In the genomic region with DNA sequence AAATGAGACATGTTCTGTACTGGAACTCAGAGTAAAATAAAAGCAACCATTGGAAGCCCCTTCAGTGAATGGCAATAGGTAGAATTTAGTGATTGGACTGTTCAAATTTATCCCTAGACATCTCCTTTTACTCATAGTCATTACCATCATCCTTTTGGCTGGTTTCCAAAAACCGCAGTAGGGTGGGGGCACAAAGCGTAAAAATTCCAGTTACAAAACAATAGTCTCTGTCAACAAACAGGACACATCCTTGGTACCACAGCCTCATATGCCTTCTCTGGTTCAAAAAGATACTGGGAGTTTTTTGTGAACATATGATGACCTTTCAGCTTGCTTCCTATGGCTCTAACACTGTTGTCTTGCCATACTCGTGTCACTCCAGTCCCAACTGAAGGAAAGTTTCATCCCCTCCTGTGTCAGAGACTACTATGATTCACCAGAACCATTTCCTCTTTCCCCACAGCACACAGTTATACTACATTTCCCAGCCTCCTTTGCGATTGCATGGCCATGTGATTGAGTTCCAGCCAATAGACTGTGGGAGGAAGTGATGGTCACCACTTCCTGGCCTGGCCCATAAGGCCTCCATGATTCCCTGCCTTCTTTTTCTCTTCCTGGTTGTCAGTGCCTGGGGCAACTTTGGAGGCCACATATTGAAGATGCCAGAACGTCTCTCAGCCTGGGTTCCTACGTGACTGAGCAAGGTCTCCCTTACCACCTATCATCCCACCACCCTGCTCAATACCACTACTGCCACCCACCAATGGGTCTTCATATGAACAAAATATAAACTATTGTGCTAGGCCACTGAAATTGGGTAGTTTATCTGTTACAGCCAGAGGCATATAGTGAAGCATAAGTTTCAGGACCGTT, we compare ENCODE assay signal across 8 cellular contexts.
A peak's percentile ranks its signal among the peaks of the same experiment; 100 is the strongest.
DNase-seq lines count a peak whose midpoint lies in the region; ATAC-seq, FAIRE-seq and TF ChIP-seq lines count a peak whose summit lies in the region.

No MANE protein-coding gene starts in this region.

- no peaks in the 10 kb centered on the region for H3K9me1 ChIP-seq in K562 (ENCODE audit: control insufficient read depth, insufficient read depth, low read length)

- CTCF ChIA-PET in K562 (lab: Yijun Ruan, JAX; ENCODE audit: low intra/inter-chr PET ratio) = no interaction called here

- no peak for TF ChIP-seq RAD21 in K562 (CRISPR knock-in tag; conservative IDR thresholded peaks at IDR 0.05 in 1 of 2, IDR thresholded peaks at IDR 0.05 in 1 of 2)

- no peak for TF ChIP-seq POLR2A in K562 (conservative IDR thresholded peaks at IDR 0.05)
- TF ChIP-seq POLR2A in gastroesophageal sphincter (IDR thresholded peaks at IDR 0.05) = no peak

- H3K79me2 ChIP-seq in K562 (ENCODE audit: control insufficient read depth, insufficient read depth, low read length) = no peaks in the 10 kb centered on the region

- ATAC-seq in HG02623 (IDR thresholded peaks at IDR 0.05; ENCODE audit: unreplicated experiment) (peak; percentile 89), K562 (peak; percentile 92), gastroesophageal sphincter (no peak)

- H3K4me1 ChIP-seq in K562 (replicated peaks in 1 of 2; ENCODE audit: control insufficient read depth in 2 of 2, insufficient read depth in 2 of 2, low read length in 2 of 2) (peaks cover 13 to 14% of the 10 kb centered on the region in 2 experiments; a peak in 4 of 5 replicates), gastroesophageal sphincter (no peaks in the 10 kb centered on the region)

- TF ChIP-seq EP300 in K562 (IDR thresholded peaks at IDR 0.05; ENCODE audit: low read length) (no peak), gastroesophageal sphincter (IDR thresholded peaks at IDR 0.05) (no peak)

- no peak overlapping the region for H3K9ac ChIP-seq in K562 (ENCODE audit: insufficient read depth in 1 of 2, low read depth in 2 of 2, low read length in 2 of 2)

- H2AFZ ChIP-seq in K562 (ENCODE audit: low read depth, low read length) = peak overlapping the region; percentile 95

- H3K27me3 ChIP-seq in K562 (ENCODE audit: control insufficient read depth in 2 of 2, insufficient read depth in 2 of 2, low read length in 2 of 2) (no peaks in the 10 kb centered on the region), dorsolateral prefrontal cortex (peaks cover 0 to 5% (median 0%) of the 10 kb centered on the region in 45 donors), gastroesophageal sphincter (no peaks in the 10 kb centered on the region)

- in situ Hi-C loops in K562 (cut with MboI) = no loop called here

- peak; percentile 89 for FAIRE-seq in K562 (lab: Jason Lieb, UNC)

- H4K20me1 ChIP-seq in K562 (replicated peaks; ENCODE audit: control insufficient read depth, insufficient read depth, low read length) = no peaks in the 10 kb centered on the region

- POLR2A ChIA-PET in K562 (lab: Yijun Ruan, JAX) = interaction anchor here (0.6 kb wide), 1 partner anchor 1439 kb away, joined by 3 read pairs; no protein-coding TSS in a partner anchor

- peak overlapping the region; percentile 54 for H3K4me2 ChIP-seq in K562 (ENCODE audit: insufficient read depth, low read length)

- peak; percentile 29 for DNase-seq in activated CD4-positive, alpha-beta T cell treated with anti-CD3 and anti-CD28 coated beads for 48 hours
- no peak for DNase-seq in activated CD4-positive, alpha-beta T cell treated with anti-CD3 and anti-CD28 coated beads, Interleukin-2, amount 50 U/mL, for 1 hour
- DNase-seq in NAMALWA (ENCODE audit: low spot score) (peak; percentile 86), K562 (ENCODE audit: extremely low read depth in 1 of 4, low spot score in 3 of 4) (peak; percentile 77 to 85 (median 78)), dorsolateral prefrontal cortex (no peak), NCI-H1092 (lab: John Stamatoyannopoulos, UW) (no peak)

- no peak overlapping the region for H3K4me3 ChIP-seq in K562
- no peak overlapping the region for H3K4me3 ChIP-seq in dorsolateral prefrontal cortex
- no peak overlapping the region for H3K4me3 ChIP-seq in gastroesophageal sphincter

- 27% methylated on average over 7 of the region's 7 CpGs for WGBS in K562 (ENCODE audit: insufficient coverage, low coverage, missing lambda C conversion rate)
- WGBS in gastroesophageal sphincter (ENCODE audit: low coverage in 1 of 2), 2 donors = 66 to 88% methylated on average over 6 to 7 of the region's 7 CpGs

- peak overlapping the region; percentile 41; the same call in 2 of the 3 replicates for H3K27ac ChIP-seq in K562 (ENCODE audit: extremely low read depth, low read depth, low read length)
- no peak overlapping the region for H3K27ac ChIP-seq in dorsolateral prefrontal cortex
- H3K27ac ChIP-seq in gastroesophageal sphincter = no peak overlapping the region

- H3K36me3 ChIP-seq in K562 (ENCODE audit: control insufficient read depth, insufficient read depth, low read length) (no peaks in the 10 kb centered on the region), gastroesophageal sphincter (no peaks in the 10 kb centered on the region)

- no TSS peak for BruUV-seq in K562 (replicated peaks; lab: Mats Ljungman, UMichigan)

- intact Hi-C loops in K562 (cut with micrococcal nuclease) = no loop called here
- intact Hi-C loops in dorsolateral prefrontal cortex (cut with DNase I) = no loop called here

- H3K9me3 ChIP-seq in K562 (replicated peaks; ENCODE audit: control insufficient read depth, insufficient read depth, low read depth, low read length) (peaks cover 10% of the 10 kb centered on the region), gastroesophageal sphincter (no peaks in the 10 kb centered on the region)

- no peak for TF ChIP-seq CTCF in K562 (IDR thresholded peaks at IDR 0.05 in 2 of 3, conservative IDR thresholded peaks at IDR 0.05 in 1 of 3; ENCODE audit: insufficient read depth in 2 of 3, low read depth in 1 of 3, low read length in 3 of 3)
- TF ChIP-seq CTCF in dorsolateral prefrontal cortex (IDR thresholded peaks at IDR 0.05 in 54 of 56, conservative IDR thresholded peaks at IDR 0.05 in 2 of 56; ENCODE audit: low read depth in 1 of 56, partially characterized antibody in 56 of 56) = no peak
- no peak for TF ChIP-seq CTCF in gastroesophageal sphincter (IDR thresholded peaks at IDR 0.05)

TF ChIP-seq in K562, 482 proteins besides CTCF, POLR2A, EP300 and RAD21 (continues in another document):
- TF ChIP-seq CBFB (CRISPR knock-in tag; IDR thresholded peaks at IDR 0.05) (0 out of 2 replicates have a peak, but pooled peaks have one; percentile 44), HMBOX1 (IDR thresholded peaks at IDR 0.05) (no peak), ZNF263 (CRISPR knock-in tag; IDR thresholded peaks at IDR 0.05; ENCODE audit: borderline replicate concordance) (no peak), YBX1 (IDR thresholded peaks at IDR 0.05) (no peak), NR3C1 (CRISPR knock-in tag; IDR thresholded peaks at IDR 0.05) (no peak), TAF9B (IDR thresholded peaks at IDR 0.05; ENCODE audit: partially characterized antibody) (no peak), MEIS2 (IDR thresholded peaks at IDR 0.05; ENCODE audit: partially characterized antibody) (no peak), HNRNPUL1 (IDR thresholded peaks at IDR 0.05; ENCODE audit: low read length) (no peak), ZFP1 (CRISPR knock-in tag; IDR thresholded peaks at IDR 0.05) (no peak), FOSL1 (tag; conservative IDR thresholded peaks at IDR 0.05) (peak; percentile 90), SMARCC2 (IDR thresholded peaks at IDR 0.05; ENCODE audit: low read depth) (no peak), CREB1 (IDR thresholded peaks at IDR 0.05) (peak; percentile 51), CREB1 (CRISPR knock-in tag; IDR thresholded peaks at IDR 0.05) (peak; percentile 73), BHLHE40 (IDR thresholded peaks at IDR 0.05; ENCODE audit: low read length) (no peak), NCOA4 (IDR thresholded peaks at IDR 0.05; ENCODE audit: partially characterized antibody) (no peak), ZNF175 (CRISPR knock-in tag; IDR thresholded peaks at IDR 0.05; ENCODE audit: low read depth) (peak; percentile 77; the same call in 1 of the 2 replicates), SMARCA5 (IDR thresholded peaks at IDR 0.05) (no peak), BRCA1 (IDR thresholded peaks at IDR 0.05) (no peak), BRCA1 (CRISPR knock-in tag; IDR thresholded peaks at IDR 0.05) (no peak)
- TF ChIP-seq, protein P1, sequence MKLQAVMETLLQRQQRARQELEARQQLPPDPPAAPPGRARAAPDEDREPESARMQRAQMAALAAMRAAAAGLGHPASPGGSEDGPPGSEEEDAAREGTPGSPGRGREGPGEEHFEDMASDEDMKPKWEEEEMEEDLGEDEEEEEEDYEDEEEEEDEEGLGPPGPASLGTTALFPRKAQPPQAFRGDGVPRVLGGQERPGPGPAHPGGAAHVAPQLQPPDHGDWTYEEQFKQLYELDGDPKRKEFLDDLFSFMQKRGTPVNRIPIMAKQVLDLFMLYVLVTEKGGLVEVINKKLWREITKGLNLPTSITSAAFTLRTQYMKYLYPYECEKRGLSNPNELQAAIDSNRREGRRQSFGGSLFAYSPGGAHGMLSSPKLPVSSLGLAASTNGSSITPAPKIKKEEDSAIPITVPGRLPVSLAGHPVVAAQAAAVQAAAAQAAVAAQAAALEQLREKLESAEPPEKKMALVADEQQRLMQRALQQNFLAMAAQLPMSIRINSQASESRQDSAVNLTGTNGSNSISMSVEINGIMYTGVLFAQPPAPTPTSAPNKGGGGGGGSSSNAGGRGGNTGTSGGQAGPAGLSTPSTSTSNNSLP (IDR thresholded peaks at IDR 0.05; ENCODE audit: borderline replicate concordance, low read depth, low read length) = no peak
- TF ChIP-seq, protein P2, sequence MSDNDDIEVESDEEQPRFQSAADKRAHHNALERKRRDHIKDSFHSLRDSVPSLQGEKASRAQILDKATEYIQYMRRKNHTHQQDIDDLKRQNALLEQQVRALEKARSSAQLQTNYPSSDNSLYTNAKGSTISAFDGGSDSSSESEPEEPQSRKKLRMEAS (CRISPR knock-in tag; IDR thresholded peaks at IDR 0.05) = no peak
- TF ChIP-seq, protein P3, sequence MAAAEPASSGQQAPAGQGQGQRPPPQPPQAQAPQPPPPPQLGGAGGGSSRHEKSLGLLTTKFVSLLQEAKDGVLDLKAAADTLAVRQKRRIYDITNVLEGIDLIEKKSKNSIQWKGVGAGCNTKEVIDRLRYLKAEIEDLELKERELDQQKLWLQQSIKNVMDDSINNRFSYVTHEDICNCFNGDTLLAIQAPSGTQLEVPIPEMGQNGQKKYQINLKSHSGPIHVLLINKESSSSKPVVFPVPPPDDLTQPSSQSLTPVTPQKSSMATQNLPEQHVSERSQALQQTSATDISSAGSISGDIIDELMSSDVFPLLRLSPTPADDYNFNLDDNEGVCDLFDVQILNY (CRISPR knock-in tag; IDR thresholded peaks at IDR 0.05) = no peak

Comparison
In these comparisons a context has a peak if more than half of its experiments do, and no peak if none do; other contexts are left out.
1. DNase-seq: peak in activated CD4-positive, alpha-beta T cell treated with anti-CD3 and anti-CD28 coated beads for 48 hours (single experiment), NAMALWA (single experiment) and K562 (4 of 4); none in activated CD4-positive, alpha-beta T cell treated with anti-CD3 and anti-CD28 coated beads, Interleukin-2, amount 50 U/mL, for 1 hour (single experiment), dorsolateral prefrontal cortex (0 of 10) and NCI-H1092 (single experiment).